ENCODE assay signal across 13 cellular contexts in the genomic region with DNA sequence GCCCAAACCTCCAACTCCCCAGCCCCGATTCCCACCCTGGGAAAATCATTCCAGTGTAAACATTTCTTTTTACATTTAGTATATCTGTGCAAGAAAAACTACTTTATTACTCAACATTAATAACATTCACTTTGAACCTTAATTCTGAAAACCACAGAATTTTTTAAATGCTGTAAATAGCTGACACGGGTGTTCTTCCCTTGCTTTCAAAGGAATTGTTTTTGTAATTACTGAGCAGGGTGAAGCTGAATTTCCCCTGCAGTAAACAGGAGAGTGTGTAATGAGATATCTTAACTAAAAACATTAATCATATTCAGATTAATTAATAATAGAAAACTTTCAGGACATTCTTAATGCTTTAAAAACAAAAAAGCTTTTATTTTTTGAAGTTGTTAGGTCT.
DNase-seq lines count a peak whose midpoint lies in the region; ATAC-seq and TF ChIP-seq lines count a peak whose summit lies in the region.
"Had no signal": no experiment of that assay in that cellular context is flagged by ENCODE, and none has a peak within 500 bp of the region (broad histone marks: within the 10 kb centered on the region; RNA-seq: fewer than 3 reads in every experiment).

No MANE protein-coding gene starts in this region.

- DNase-seq in DMS 273 (lab: John Stamatoyannopoulos, UW; ENCODE audit: unreplicated experiment): peak; percentile 56
- no peak for DNase-seq in DMS 273 treated with DMSO at 0.1 percent for 48 hours (lab: John Stamatoyannopoulos, UW)
- DNase-seq in endodermal cell: no peak
- DNase-seq in nephron progenitor cell: no peak
- no peak for DNase-seq in thyroid gland
- DNase-seq in cerebellum (ENCODE audit: low spot score): no peak
- DNase-seq in activated naive CD4-positive, alpha-beta T cell treated with anti-CD3 and anti-CD28 coated beads for 36 hours: no peak
- DNase-seq: activated CD4-positive, alpha-beta T cell treated with anti-CD3 and anti-CD28 coated beads, Interleukin-2, amount 10 ng/mL, durations not matched to agents 7 days and 5 days; SW 1271 had no signal

- TF ChIP-seq CTCF in endodermal cell (conservative IDR thresholded peaks at IDR 0.05) (no peak), nephron progenitor cell (IDR thresholded peaks at IDR 0.05) (no peak), thyroid gland (IDR thresholded peaks at IDR 0.05) (no peak)

- H3K27me3 Mint-ChIP-seq in endodermal cell (ENCODE audit: insufficient read depth) (no peaks in the 10 kb centered on the region), nephron progenitor cell (ENCODE audit: low read depth, poor library complexity) (no peaks in the 10 kb centered on the region)
- no peaks in the 10 kb centered on the region for H3K27me3 Mint-ChIP-seq in activated naive CD4-positive, alpha-beta T cell treated with anti-CD3 and anti-CD28 coated beads for 36 hours (ENCODE audit: low read depth)

- H3K4me3 Mint-ChIP-seq in endodermal cell (no peak overlapping the region), nephron progenitor cell (peak overlapping the region; percentile 76)
- no peak overlapping the region for H3K4me3 Mint-ChIP-seq in activated naive CD4-positive, alpha-beta T cell treated with anti-CD3 and anti-CD28 coated beads for 36 hours
- H3K4me3 Mint-ChIP-seq: activated CD4-positive, alpha-beta T cell treated with anti-CD3 and anti-CD28 coated beads, Interleukin-2, amount 10 ng/mL, durations not matched to agents 7 days and 5 days had no signal

- no peaks in the 10 kb centered on the region for H3K36me3 Mint-ChIP-seq in endodermal cell (ENCODE audit: low read depth)
- no peaks in the 10 kb centered on the region for H3K36me3 Mint-ChIP-seq in nephron progenitor cell (ENCODE audit: low read depth)
- H3K36me3 Mint-ChIP-seq in activated naive CD4-positive, alpha-beta T cell treated with anti-CD3 and anti-CD28 coated beads for 36 hours (ENCODE audit: low read depth): no peaks in the 10 kb centered on the region
- H3K36me3 Mint-ChIP-seq: activated naive CD4-positive, alpha-beta T cell treated with anti-CD3 and anti-CD28 coated beads, Interleukin-2, amount 50 U/mL, for 72 hours had no signal

- H3K9me3 ChIP-seq in endodermal cell (ENCODE audit: control insufficient read depth, low read length) (no peaks in the 10 kb centered on the region), thyroid gland (no peaks in the 10 kb centered on the region)

- CTCF ChIA-PET in activated naive CD4-positive, alpha-beta T cell treated with anti-CD3 and anti-CD28 coated beads for 36 hours (lab: Charles Lee): no interaction called here

- H3K9me3 Mint-ChIP-seq in endodermal cell (no peaks in the 10 kb centered on the region), nephron progenitor cell (no peaks in the 10 kb centered on the region)
- H3K9me3 Mint-ChIP-seq in activated naive CD4-positive, alpha-beta T cell treated with anti-CD3 and anti-CD28 coated beads for 36 hours: no peaks in the 10 kb centered on the region
- H3K9me3 Mint-ChIP-seq: activated CD4-positive, alpha-beta T cell treated with anti-CD3 and anti-CD28 coated beads, Interleukin-2, amount 10 ng/mL, durations not matched to agents 7 days and 5 days; activated naive CD4-positive, alpha-beta T cell treated with anti-CD3 and anti-CD28 coated beads, Interleukin-2, amount 50 U/mL, for 72 hours had no signal

- no peak for ATAC-seq in GM21367 (IDR thresholded peaks at IDR 0.05; ENCODE audit: unreplicated experiment)
- ATAC-seq: activated naive CD4-positive, alpha-beta T cell treated with anti-CD3 and anti-CD28 coated beads, Interleukin-2, amount 50 U/mL, for 72 hours had no signal

- H3K4me1 Mint-ChIP-seq in endodermal cell (peaks cover 55% of the 10 kb centered on the region), nephron progenitor cell (peaks cover 85% of the 10 kb centered on the region)
- no peaks in the 10 kb centered on the region for H3K4me1 Mint-ChIP-seq in activated naive CD4-positive, alpha-beta T cell treated with anti-CD3 and anti-CD28 coated beads for 36 hours (ENCODE audit: low read depth)

- H3K27ac Mint-ChIP-seq in endodermal cell (no peak overlapping the region), nephron progenitor cell (peak overlapping the region; percentile 100)
- no peak overlapping the region for H3K27ac Mint-ChIP-seq in activated naive CD4-positive, alpha-beta T cell treated with anti-CD3 and anti-CD28 coated beads for 36 hours
- H3K27ac Mint-ChIP-seq: activated CD4-positive, alpha-beta T cell treated with anti-CD3 and anti-CD28 coated beads, Interleukin-2, amount 10 ng/mL, durations not matched to agents 7 days and 5 days; activated naive CD4-positive, alpha-beta T cell treated with anti-CD3 and anti-CD28 coated beads, Interleukin-2, amount 50 U/mL, for 72 hours had no signal

- H3K27ac ChIP-seq in endodermal cell (ENCODE audit: low read depth, low read length): peak overlapping the region; percentile 90
- peak overlapping the region; percentile 19 to 47 (median 26) for H3K27ac ChIP-seq in thyroid gland
- H3K27ac ChIP-seq: 22Rv1, epithelial cell of prostate had no signal

- no peaks in the 10 kb centered on the region for H3K27me3 ChIP-seq in endodermal cell (ENCODE audit: control insufficient read depth, insufficient read depth, low read length, poor library complexity, severe bottlenecking)
- H3K27me3 ChIP-seq in thyroid gland: no peaks in the 10 kb centered on the region

- peaks cover 17% of the 10 kb centered on the region for H3K4me1 ChIP-seq in endodermal cell (ENCODE audit: control insufficient read depth, insufficient read depth, low read length)
- H3K4me1 ChIP-seq in thyroid gland: peaks cover 16 to 21% of the 10 kb centered on the region in 2 donors

- WGBS in endodermal cell (ENCODE audit: insufficient coverage in 1 of 2, insufficient read length in 1 of 2), 2 experiments: 69% methylated on average over 2 of the region's 2 CpGs; no CpG with 5 or more reads in 1 of the 2 experiments
- 45 to 48% methylated on average over 2 of the region's 2 CpGs for WGBS in thyroid gland, 2 donors

- no peak for TF ChIP-seq POLR2A in thyroid gland (IDR thresholded peaks at IDR 0.05)

- no peaks in the 10 kb centered on the region for H3K36me3 ChIP-seq in endodermal cell (ENCODE audit: control insufficient read depth, insufficient read depth, low read length)
- H3K36me3 ChIP-seq in thyroid gland: no peaks in the 10 kb centered on the region

- intact Hi-C loops in thyroid gland (cut with DNase I): no loop called here
- intact Hi-C loops in activated naive CD4-positive, alpha-beta T cell treated with anti-CD3 and anti-CD28 coated beads for 36 hours (cut with micrococcal nuclease): no loop called here

- peak overlapping the region; percentile 65 for H3K4me3 ChIP-seq in endodermal cell (ENCODE audit: low read length)
- H3K4me3 ChIP-seq in thyroid gland (replicated peaks in 1 of 3): no peak overlapping the region

- no peak overlapping the region for H3K9ac ChIP-seq in endodermal cell (ENCODE audit: extremely low read depth, low read length, poor library complexity, severe bottlenecking)
